ENCODE assay signal across 17 cellular contexts in the genomic region with DNA sequence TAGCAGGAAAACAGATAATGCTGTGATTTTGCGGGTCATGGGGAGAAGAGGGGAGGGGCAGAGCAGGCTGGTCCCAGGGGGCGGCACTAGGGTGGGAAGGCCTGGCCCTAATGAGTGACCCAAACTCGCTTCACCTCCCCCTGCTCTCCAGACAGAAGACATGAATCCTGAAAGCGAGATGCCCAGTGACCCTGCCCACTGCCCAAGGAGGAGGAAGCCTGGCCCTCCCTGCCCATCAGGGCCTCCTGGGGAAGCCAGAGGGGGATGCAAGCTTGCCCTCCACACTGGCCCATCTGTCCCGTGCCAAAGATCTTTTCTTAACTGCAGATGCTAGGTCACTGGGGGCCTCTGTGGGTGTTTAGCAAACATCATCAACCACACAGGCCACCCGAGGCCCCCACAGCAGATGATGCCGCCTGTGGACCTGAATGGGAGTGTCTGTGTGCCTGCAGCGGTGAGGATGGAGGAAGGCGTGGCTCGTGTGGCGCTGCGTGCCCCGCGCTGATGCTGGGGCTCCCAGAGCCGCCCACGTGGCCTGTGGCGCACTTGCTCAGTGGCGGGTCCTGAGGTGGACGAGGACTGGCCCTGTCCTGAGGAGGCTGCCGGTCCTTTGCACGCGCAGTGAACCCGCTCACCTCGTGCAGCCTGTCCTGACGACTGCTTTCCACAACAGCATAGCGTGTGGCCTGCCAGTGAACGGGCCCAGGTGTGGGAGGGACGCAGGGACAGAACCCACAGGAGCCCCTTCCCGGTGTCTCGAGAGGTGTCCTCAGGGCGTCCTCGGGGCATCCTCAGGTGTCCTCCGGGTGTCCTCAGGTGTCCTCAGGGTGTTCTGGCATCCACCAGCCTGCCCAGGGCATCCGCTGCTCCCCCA.
"Had no signal": no experiment of that assay in that cellular context is flagged by ENCODE, and none has a peak within 500 bp of the region (broad histone marks: within the 10 kb centered on the region; RNA-seq: fewer than 3 reads in every experiment).

No MANE protein-coding gene starts in this region.

- H3K9me3 Mint-ChIP-seq: brain; naive B cell; stimulated activated effector memory CD8-positive, alpha-beta T cell treated with anti-CD3 and anti-CD28 coated beads, Interleukin-12 subunit alpha, Interleukin-12 subunit beta, amount 100 ng/mL, for 72 hours had no signal

- H3K36me3 ChIP-seq: ovary had no signal

- H3K27ac ChIP-seq: dorsolateral prefrontal cortex, ovary, VCaP had no signal

- H3K27ac Mint-ChIP-seq: brain had no signal

- H3K36me3 Mint-ChIP-seq: brain; naive B cell; stimulated activated effector memory CD8-positive, alpha-beta T cell treated with anti-CD3 and anti-CD28 coated beads, Interleukin-12 subunit alpha, Interleukin-12 subunit beta, amount 100 ng/mL, for 72 hours had no signal

- H3K27me3 Mint-ChIP-seq: naive B cell had no signal

- DNase-seq: activated CD4-positive, alpha-beta T cell treated with anti-CD3 and anti-CD28 coated beads for 1 hour; activated CD4-positive, alpha-beta T cell treated with anti-CD3 and anti-CD28 coated beads, Interleukin-2, amount 50 U/mL, for 48 hours; activated gamma-delta T cell treated with Interleukin-2 at 50 U/mL for 16 hours; caudate nucleus; dorsolateral prefrontal cortex; mesenchymal stem cell; naive B cell; ovary; stimulated activated CD4-positive, alpha-beta T cell treated with anti-CD3 and anti-CD28 coated beads, Interleukin-4, amount 100 ng/mL, for 24 hours; SW 1271; T-helper 2 cell had no signal

- H3K4me3 Mint-ChIP-seq: brain; naive B cell; stimulated activated effector memory CD8-positive, alpha-beta T cell treated with anti-CD3 and anti-CD28 coated beads, Interleukin-12 subunit alpha, Interleukin-12 subunit beta, amount 100 ng/mL, for 72 hours had no signal

- H3K9me3 ChIP-seq: mucosa of descending colon, ovary had no signal

- H3K4me2 ChIP-seq: smooth muscle cell had no signal

- H3K4me3 ChIP-seq: dorsolateral prefrontal cortex, mucosa of descending colon, ovary, smooth muscle cell had no signal

- ATAC-seq: mucosa of descending colon; sciatic nerve; stimulated activated effector memory CD8-positive, alpha-beta T cell treated with anti-CD3 and anti-CD28 coated beads, Interleukin-12 subunit alpha, Interleukin-12 subunit beta, amount 100 ng/mL, for 72 hours had no signal

- H3K27me3 ChIP-seq: ovary had no signal
